In the genomic region with DNA sequence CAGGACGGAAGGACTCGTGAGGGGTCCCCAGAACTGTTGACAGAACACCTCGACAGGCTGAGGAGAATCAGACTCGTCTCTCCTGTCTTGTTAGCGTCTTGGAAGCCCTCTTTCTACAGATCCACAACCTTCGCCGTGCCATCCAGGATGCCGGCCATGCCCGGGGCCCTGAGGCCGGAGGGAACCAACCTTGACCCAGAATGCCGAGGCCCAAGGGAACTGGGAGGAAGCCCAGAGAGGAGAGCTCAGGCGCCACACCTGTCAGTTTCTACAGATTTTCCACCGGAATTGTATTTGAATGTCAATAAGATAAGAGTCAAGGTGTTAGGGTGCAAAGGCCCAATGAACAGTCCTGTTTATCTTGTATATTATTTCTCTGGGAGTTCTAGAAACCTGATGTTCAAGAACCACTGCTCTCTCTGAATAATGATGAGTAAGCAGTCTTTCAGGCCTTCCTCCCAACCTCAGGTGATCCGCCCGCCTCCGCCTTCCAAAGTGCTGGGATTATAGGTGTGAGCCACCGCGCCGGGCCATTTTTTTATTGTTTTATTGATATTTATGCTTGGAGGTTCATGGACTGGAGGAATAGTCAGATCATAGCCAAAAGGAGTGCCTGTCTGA, we compare ENCODE assay signal across 10 cellular contexts. TPM values are rescaled to one million over a fixed set of nuclear protein-coding genes. Genes with fewer than 3 reads are reported as not detected.
A peak's percentile ranks its signal among the peaks of the same experiment; 100 is the strongest.
DNase-seq lines count a peak whose midpoint lies in the region; ATAC-seq and TF ChIP-seq lines count a peak whose summit lies in the region.
"Had no signal": no experiment of that assay in that cellular context is flagged by ENCODE, and none has a peak within 500 bp of the region (broad histone marks: within the 10 kb centered on the region; RNA-seq: fewer than 3 reads in every experiment).

No MANE protein-coding gene starts in this region.

- no peak overlapping the region for H3K27ac Mint-ChIP-seq in WTC11

- H3K4me3 Mint-ChIP-seq in WTC11 = peak overlapping the region; percentile 82

- TF ChIP-seq CTCF in WTC11 (IDR thresholded peaks at IDR 0.05) (no peak), heart right ventricle (IDR thresholded peaks at IDR 0.05) (no peak), lower leg skin (IDR thresholded peaks at IDR 0.05) (no peak)

- CTCF ChIA-PET in WTC11 (lab: Charles Lee) = interaction anchor here (1.2 to 1.8 kb wide), 2 partner anchors 81 to 364 kb away, joined by 3 to 6 read pairs; partner anchors contain the start of genes DOP1A and PRSS35

- WGBS in heart right ventricle, 2 donors = 83 to 86% methylated on average over 19 of the region's 19 CpGs
- WGBS in lower leg skin, 2 donors = 73 to 84% methylated on average over 19 of the region's 19 CpGs

- H3K36me3 ChIP-seq in heart right ventricle = no peaks in the 10 kb centered on the region

- peak; percentile 50 for ATAC-seq in WTC11
- ATAC-seq in heart right ventricle = peak in 4 of 8 donors; percentile 11 to 27 (median 13)
- no peak for ATAC-seq in HG02588 (IDR thresholded peaks at IDR 0.05; ENCODE audit: unreplicated experiment)

- H3K4me3 ChIP-seq in heart right ventricle (peak overlapping the region in 9 of 10 donors; percentile 56 to 87 (median 72)), lower leg skin (ENCODE audit: low read depth, poor library complexity, severe bottlenecking) (no peak overlapping the region)

- H3K27me3 ChIP-seq in heart right ventricle = no peaks in the 10 kb centered on the region

- TF ChIP-seq POLR2A in lower leg skin (IDR thresholded peaks at IDR 0.05) = no peak

- H3K27me3 Mint-ChIP-seq in WTC11 (ENCODE audit: low read depth) = peaks cover 11% of the 10 kb centered on the region

- peaks cover 23% of the 10 kb centered on the region for H3K4me1 Mint-ChIP-seq in WTC11

- peaks cover 0 to 29% (median 4%) of the 10 kb centered on the region in 9 donors for H3K4me1 ChIP-seq in heart right ventricle

- H3K27ac ChIP-seq in heart right ventricle = peak overlapping the region in 9 of 10 donors; percentile 54 to 87 (median 70)

- POLR2A ChIA-PET in WTC11 (lab: Charles Lee) = interaction anchor here (1.0 kb wide), 1 partner anchor 81 kb away, joined by 3 read pairs; the partner anchor contains the start of gene PRSS35

- intact Hi-C loops in heart right ventricle (cut with DNase I) (loop anchor here in 1 of 10 donors (5.0 kb wide), 1 partner anchor 41 kb away; no protein-coding TSS in a partner anchor), lower leg skin (cut with DNase I; ENCODE audit: low total_unique reads) (no loop called here)

- DNase-seq in ELF-1 (ENCODE audit: low read depth, low spot score) = peak; percentile 35
- DNase-seq in WTC11 (ENCODE audit: low spot score) = no peak
- no peak for DNase-seq in heart right ventricle
- peak; percentile 7 for DNase-seq in putamen (ENCODE audit: low spot score)
- no peak for DNase-seq in globus pallidus (ENCODE audit: low spot score)
- DNase-seq in lower leg skin (ENCODE audit: low spot score in 2 of 2) = no peak
- DNase-seq in NCI-H2107 treated with DMSO at 0.1 percent for 48 hours (lab: John Stamatoyannopoulos, UW; ENCODE audit: unreplicated experiment) = no peak
- DNase-seq: GF-D8, NCI-H524 treated with DMSO at 0.1 percent for 48 hours had no signal

- H3K9me3 ChIP-seq in heart right ventricle = no peaks in the 10 kb centered on the region

- H3K9me3 Mint-ChIP-seq in WTC11 = no peaks in the 10 kb centered on the region

- H3K36me3 Mint-ChIP-seq in WTC11 = no peaks in the 10 kb centered on the region

TF ChIP-seq in WTC11, 78 proteins besides CTCF, POLR2A, EP300 and RAD21:
- TF ChIP-seq ZNF232 (CRISPR knock-in tag; IDR thresholded peaks at IDR 0.05) (0 out of 2 replicates have a peak, but pooled peaks have one; percentile 5), AFF4 (CRISPR knock-in tag; IDR thresholded peaks at IDR 0.05; ENCODE audit: borderline replicate concordance) (no peak), ATF3 (CRISPR knock-in tag; conservative IDR thresholded peaks at IDR 0.05) (no peak)

RNA-seq across cellular contexts. Expression of gene ME1, which starts 0.8 kb away (rescaled TPM):
- total RNA-seq in WTC11 (2021) = 4.1 to 5.3 TPM (median 4.3 TPM) in 3 replicates
- 10 to 100 TPM; 13.2 to 26.6 (median 18.0) TPM for total RNA-seq in heart right ventricle
- polyA plus RNA-seq in heart right ventricle = 1 to 10 TPM; 4.1 to 9.1 TPM
- 10 to 100 TPM; 17.3 to 55.0 (median 20.8) TPM for total RNA-seq in lower leg skin

Comparison
In these comparisons a context has a peak if more than half of its experiments do, and no peak if none do; other contexts are left out.
1. DNase-seq: peak in ELF-1 (single experiment) and putamen (single experiment); none in WTC11 (single experiment), heart right ventricle (0 of 2), globus pallidus (single experiment), lower leg skin (0 of 2) and NCI-H2107 treated with DMSO at 0.1 percent for 48 hours (single experiment).